ENCODE assay signal across 8 cellular contexts in genomic region chr1:176206961-176207902, GRCh38. TPM values are rescaled to one million over a fixed set of nuclear protein-coding genes. Genes with fewer than 3 reads are reported as not detected.
A peak's percentile ranks its signal among the peaks of the same experiment; 100 is the strongest.
DNase-seq lines count a peak whose midpoint lies in the region; ATAC-seq and TF ChIP-seq lines count a peak whose summit lies in the region.

Gene COP1, minus strand, starts transcription at chr1:176207286. Its CDS starts 308 bp downstream, at chr1:176206978.

- no peaks in the 10 kb centered on the region for H3K36me3 ChIP-seq in left ventricle myocardium inferior
- H3K36me3 ChIP-seq in prostate gland: no peaks in the 10 kb centered on the region
- H3K36me3 ChIP-seq in urinary bladder (ENCODE audit: insufficient read depth): no peaks in the 10 kb centered on the region

- peak within 1 kb of the TSS; percentile 89 for H3K4me3 ChIP-seq in left ventricle myocardium inferior
- peak within 1 kb of the TSS; percentile 87 to 97 for H3K4me3 ChIP-seq in prostate gland
- H3K4me3 ChIP-seq in urinary bladder (ENCODE audit: low read depth, low read length): peak within 1 kb of the TSS; percentile 89

- peak within 1 kb of the TSS; percentile 100 for H3K4me3 Mint-ChIP-seq in T-helper 1 cell treated with Interleukin-12 subunit alpha and Interleukin-12 subunit beta and Interleukin-4 antibody, amounts not matched to agents 30 μg/mL and 1 μg/mL, for 36 hours

- intact Hi-C loops in left ventricle myocardium inferior (cut with micrococcal nuclease) (no loop called here), prostate gland (cut with DNase I) (no loop called here)

- peaks cover 8% of the 10 kb centered on the region for H3K36me3 Mint-ChIP-seq in T-helper 1 cell treated with Interleukin-12 subunit alpha and Interleukin-12 subunit beta and Interleukin-4 antibody, amounts not matched to agents 30 μg/mL and 1 μg/mL, for 36 hours (ENCODE audit: low read depth)

- H3K9me3 Mint-ChIP-seq in T-helper 1 cell treated with Interleukin-12 subunit alpha and Interleukin-12 subunit beta and Interleukin-4 antibody, amounts not matched to agents 30 μg/mL and 1 μg/mL, for 36 hours: no peaks in the 10 kb centered on the region

- H3K27ac Mint-ChIP-seq in T-helper 1 cell treated with Interleukin-12 subunit alpha and Interleukin-12 subunit beta and Interleukin-4 antibody, amounts not matched to agents 30 μg/mL and 1 μg/mL, for 36 hours: peak within 1 kb of the TSS; percentile 99

- H3K27me3 ChIP-seq in left ventricle myocardium inferior (ENCODE audit: low read depth) (no peaks in the 10 kb centered on the region), prostate gland (replicated peaks; ENCODE audit: insufficient read depth) (no peaks in the 10 kb centered on the region)

- in situ Hi-C loops in GM13977 (cut with MboI; ENCODE audit: low pct_unique_long_range_greater_than_20kb, low sequenced_read_pairs, unreplicated experiment): no loop called here

- peak within 1 kb of the TSS; percentile 94 for H3K27ac ChIP-seq in left ventricle myocardium inferior (replicated peaks)
- peak within 1 kb of the TSS; percentile 90 to 95 for H3K27ac ChIP-seq in prostate gland
- peak within 1 kb of the TSS; percentile 99 for H3K27ac ChIP-seq in urinary bladder (ENCODE audit: low read depth)

- DNase-seq in GM13977 (ENCODE audit: low spot score) (peak; percentile 94), NCI-H1694 (lab: John Stamatoyannopoulos, UW) (peak; percentile 93), amniotic stem cell (lab: John Stamatoyannopoulos, UW) (peak; percentile 88), left ventricle myocardium inferior (peak; percentile 97), prostate gland (ENCODE audit: low spot score) (peak; percentile 96)

- under 1% methylated on average over 91 of the region's 92 CpGs for WGBS in prostate gland
- under 1% methylated on average over 92 of the region's 92 CpGs for WGBS in urinary bladder

- ATAC-seq in HG02884 (IDR thresholded peaks at IDR 0.05; ENCODE audit: unreplicated experiment): peak; percentile 85

- peaks cover 27% of the 10 kb centered on the region for H3K4me1 Mint-ChIP-seq in T-helper 1 cell treated with Interleukin-12 subunit alpha and Interleukin-12 subunit beta and Interleukin-4 antibody, amounts not matched to agents 30 μg/mL and 1 μg/mL, for 36 hours (ENCODE audit: low read depth)

- peaks cover 51% of the 10 kb centered on the region for H3K4me1 ChIP-seq in left ventricle myocardium inferior
- H3K4me1 ChIP-seq in prostate gland (replicated peaks): no peaks in the 10 kb centered on the region
- peaks cover 4% of the 10 kb centered on the region for H3K4me1 ChIP-seq in urinary bladder (ENCODE audit: insufficient read depth)

- H3K9me3 ChIP-seq in left ventricle myocardium inferior (replicated peaks): no peaks in the 10 kb centered on the region
- H3K9me3 ChIP-seq in prostate gland: no peaks in the 10 kb centered on the region

- TF ChIP-seq CTCF in GM13977 (IDR thresholded peaks at IDR 0.05; ENCODE audit: extremely low read depth, insufficient read depth, missing control alignments): no peak
- peak; percentile 40 for TF ChIP-seq CTCF in left ventricle myocardium inferior (IDR thresholded peaks at IDR 0.05; ENCODE audit: borderline replicate concordance)
- TF ChIP-seq CTCF in prostate gland (IDR thresholded peaks at IDR 0.05): peak in 2 of 4 experiments; percentile 37 to 52

- peak; percentile 50 for TF ChIP-seq POLR2A in prostate gland (IDR thresholded peaks at IDR 0.05)

- no peaks in the 10 kb centered on the region for H3K27me3 Mint-ChIP-seq in T-helper 1 cell treated with Interleukin-12 subunit alpha and Interleukin-12 subunit beta and Interleukin-4 antibody, amounts not matched to agents 30 μg/mL and 1 μg/mL, for 36 hours (ENCODE audit: low read depth)

RNA-seq across cellular contexts. Expression of gene COP1, which starts in this region (rescaled TPM):
- 22.6 TPM for total RNA-seq in left ventricle myocardium inferior
- total RNA-seq in prostate gland: 10 to 100 TPM; 53.3 to 60.4 TPM
- 88.2 TPM for total RNA-seq in urinary bladder
- 28.2 TPM for polyA plus RNA-seq in urinary bladder

Comparison
In these comparisons a context has a peak if more than half of its experiments do, and no peak if none do; other contexts are left out.
1. Peak in every context shown above with its lines: DNase-seq, ATAC-seq, H3K4me3 ChIP-seq and H3K27ac ChIP-seq.